ENCODE assay signal across 2 cellular contexts in the genomic region with DNA sequence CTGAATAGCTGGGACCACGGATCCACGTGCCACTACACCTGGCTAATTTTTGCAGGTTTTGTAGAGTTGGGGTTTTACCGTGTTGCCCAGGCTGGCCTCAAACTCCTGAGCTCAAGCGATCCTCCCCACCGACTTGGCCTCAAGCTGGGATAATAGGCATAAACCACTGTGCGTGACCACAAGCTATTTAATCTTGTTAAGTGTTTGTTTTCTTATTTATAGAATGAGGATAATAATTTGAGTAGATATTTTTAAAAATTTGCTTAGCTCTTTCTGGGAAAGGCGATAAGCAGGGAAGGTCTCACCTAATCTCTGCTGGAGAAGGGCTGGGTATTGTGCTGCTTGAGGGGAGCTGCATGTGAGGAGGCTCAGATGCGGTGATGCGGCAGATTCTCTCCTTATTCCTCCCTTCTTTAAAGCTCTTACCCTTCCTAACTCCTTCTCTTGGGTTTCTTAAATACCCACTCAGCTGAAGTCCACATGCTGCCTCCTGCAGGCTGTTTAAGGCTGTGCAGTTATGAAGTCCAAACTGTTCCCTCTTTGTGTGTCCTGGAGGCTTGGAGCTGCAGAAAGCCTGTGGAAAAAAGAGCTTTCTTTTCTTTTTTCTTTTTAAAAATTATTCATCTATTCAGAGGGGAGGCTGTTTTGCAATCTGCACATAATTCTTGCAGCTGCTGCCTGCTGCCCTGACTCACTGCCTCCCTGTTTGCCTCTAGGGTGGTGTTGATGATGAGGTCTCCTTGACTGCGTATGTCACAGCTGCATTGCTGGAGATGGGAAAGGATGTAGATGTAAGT.
TF ChIP-seq lines count a peak whose summit lies in the region.

No MANE protein-coding gene starts in this region.

TF ChIP-seq in HEK293, 187 proteins besides CTCF, POLR2A, EP300 and RAD21 (continues in another document):
- TF ChIP-seq ZNF266 (tag by site-specific recombination; IDR thresholded peaks at IDR 0.05; ENCODE audit: low read depth) (no peak), ZSCAN23 (tag by site-specific recombination; IDR thresholded peaks at IDR 0.05) (no peak), IKZF3 (tag by site-specific recombination; IDR thresholded peaks at IDR 0.05) (peak; percentile 83), ZNF843 (tag by site-specific recombination; IDR thresholded peaks at IDR 0.05) (peak; percentile 85), ZNF341 (tag by site-specific recombination; IDR thresholded peaks at IDR 0.05; ENCODE audit: low read depth) (no peak), ZNF558 (tag by site-specific recombination; IDR thresholded peaks at IDR 0.05) (0 out of 2 replicates have a peak, but pooled peaks have one; percentile 21), ZNF138 (tag by site-specific recombination; IDR thresholded peaks at IDR 0.05; ENCODE audit: borderline replicate concordance) (no peak), GLI2 (tag by site-specific recombination; IDR thresholded peaks at IDR 0.05; ENCODE audit: borderline replicate concordance, low read depth) (no peak), ZNF133 (tag by site-specific recombination; IDR thresholded peaks at IDR 0.05) (no peak), ZNF18 (tag by site-specific recombination; IDR thresholded peaks at IDR 0.05) (no peak), ZBTB48 (tag by site-specific recombination; IDR thresholded peaks at IDR 0.05) (no peak), ZNF610 (tag by site-specific recombination; IDR thresholded peaks at IDR 0.05; ENCODE audit: borderline replicate concordance) (no peak), ZNF660 (tag by site-specific recombination; IDR thresholded peaks at IDR 0.05) (peak; percentile 47), ZNF398 (tag by site-specific recombination; IDR thresholded peaks at IDR 0.05) (no peak), ZNF416 (tag by site-specific recombination; IDR thresholded peaks at IDR 0.05) (no peak), ZXDB (tag by site-specific recombination; IDR thresholded peaks at IDR 0.05) (peak; percentile 56; the same call in 1 of the 2 replicates), ZNF223 (tag by site-specific recombination; IDR thresholded peaks at IDR 0.05) (no peak), ZNF366 (tag by site-specific recombination; conservative IDR thresholded peaks at IDR 0.05) (peak; percentile 81), ZNF2 (tag by site-specific recombination; IDR thresholded peaks at IDR 0.05) (peak; percentile 38; the same call in 1 of the 2 replicates), ZBTB17 (tag by site-specific recombination; IDR thresholded peaks at IDR 0.05) (peak; percentile 66)
- TF ChIP-seq, protein P1, sequence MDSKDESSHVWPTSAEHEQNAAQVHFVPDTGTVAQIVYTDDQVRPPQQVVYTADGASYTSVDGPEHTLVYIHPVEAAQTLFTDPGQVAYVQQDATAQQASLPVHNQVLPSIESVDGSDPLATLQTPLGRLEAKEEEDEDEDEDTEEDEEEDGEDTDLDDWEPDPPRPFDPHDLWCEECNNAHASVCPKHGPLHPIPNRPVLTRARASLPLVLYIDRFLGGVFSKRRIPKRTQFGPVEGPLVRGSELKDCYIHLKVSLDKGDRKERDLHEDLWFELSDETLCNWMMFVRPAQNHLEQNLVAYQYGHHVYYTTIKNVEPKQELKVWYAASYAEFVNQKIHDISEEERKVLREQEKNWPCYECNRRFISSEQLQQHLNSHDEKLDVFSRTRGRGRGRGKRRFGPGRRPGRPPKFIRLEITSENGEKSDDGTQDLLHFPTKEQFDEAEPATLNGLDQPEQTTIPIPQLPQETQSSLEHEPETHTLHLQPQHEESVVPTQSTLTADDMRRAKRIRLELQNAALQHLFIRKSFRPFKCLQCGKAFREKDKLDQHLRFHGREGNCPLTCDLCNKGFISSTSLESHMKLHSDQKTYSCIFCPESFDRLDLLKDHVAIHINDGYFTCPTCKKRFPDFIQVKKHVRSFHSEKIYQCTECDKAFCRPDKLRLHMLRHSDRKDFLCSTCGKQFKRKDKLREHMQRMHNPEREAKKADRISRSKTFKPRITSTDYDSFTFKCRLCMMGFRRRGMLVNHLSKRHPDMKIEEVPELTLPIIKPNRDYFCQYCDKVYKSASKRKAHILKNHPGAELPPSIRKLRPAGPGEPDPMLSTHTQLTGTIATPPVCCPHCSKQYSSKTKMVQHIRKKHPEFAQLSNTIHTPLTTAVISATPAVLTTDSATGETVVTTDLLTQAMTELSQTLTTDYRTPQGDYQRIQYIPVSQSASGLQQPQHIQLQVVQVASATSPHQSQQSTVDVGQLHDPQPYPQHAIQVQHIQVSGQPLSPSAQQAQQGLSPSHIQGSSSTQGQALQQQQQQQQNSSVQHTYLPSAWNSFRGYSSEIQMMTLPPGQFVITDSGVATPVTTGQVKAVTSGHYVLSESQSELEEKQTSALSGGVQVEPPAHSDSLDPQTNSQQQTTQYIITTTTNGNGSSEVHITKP (tag by site-specific recombination; IDR thresholded peaks at IDR 0.05), result peak; percentile 52
- TF ChIP-seq, protein P2, sequence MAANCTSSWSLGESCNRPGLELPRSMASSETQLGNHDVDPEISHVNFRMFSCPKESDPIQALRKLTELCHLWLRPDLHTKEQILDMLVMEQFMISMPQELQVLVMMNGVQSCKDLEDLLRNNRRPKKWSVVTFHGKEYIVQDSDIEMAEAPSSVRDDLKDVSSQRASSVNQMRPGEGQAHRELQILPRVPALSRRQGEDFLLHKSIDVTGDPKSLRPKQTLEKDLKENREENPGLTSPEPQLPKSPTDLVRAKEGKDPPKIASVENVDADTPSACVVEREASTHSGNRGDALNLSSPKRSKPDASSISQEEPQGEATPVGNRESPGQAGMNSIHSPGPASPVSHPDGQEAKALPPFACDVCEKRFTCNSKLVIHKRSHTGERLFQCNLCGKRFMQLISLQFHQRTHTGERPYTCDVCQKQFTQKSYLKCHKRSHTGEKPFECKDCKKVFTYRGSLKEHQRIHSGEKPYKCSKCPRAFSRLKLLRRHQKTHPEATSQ (tag by site-specific recombination; IDR thresholded peaks at IDR 0.05), result no peak

TF ChIP-seq in HepG2, 621 proteins besides CTCF, POLR2A, EP300 and RAD21:
- TF ChIP-seq THRA (CRISPR knock-in tag; IDR thresholded peaks at IDR 0.05; ENCODE audit: borderline replicate concordance) (no peak), ZBTB26 (CRISPR knock-in tag; IDR thresholded peaks at IDR 0.05; ENCODE audit: borderline replicate concordance) (no peak), ZBTB21 (CRISPR knock-in tag; IDR thresholded peaks at IDR 0.05) (no peak), ZNF580 (CRISPR knock-in tag; IDR thresholded peaks at IDR 0.05; ENCODE audit: borderline replicate concordance, low read depth) (no peak), NR2F2 (IDR thresholded peaks at IDR 0.05; ENCODE audit: borderline replicate concordance, low read depth) (no peak), ETS1 (CRISPR knock-in tag; IDR thresholded peaks at IDR 0.05) (no peak), SMC3 (IDR thresholded peaks at IDR 0.05; ENCODE audit: low read length) (peak; percentile 38; the same call in 1 of the 2 replicates), STAG1 (CRISPR knock-in tag; IDR thresholded peaks at IDR 0.05) (peak; percentile 32)
